In genomic region chr9:13020141-13020540, GRCh38 we compare ENCODE assay signal across 21 cellular contexts.
DNase-seq lines count a peak whose midpoint lies in the region; ATAC-seq, FAIRE-seq and TF ChIP-seq lines count a peak whose summit lies in the region.
"Had no signal": no experiment of that assay in that cellular context is flagged by ENCODE, and none has a peak within 500 bp of the region (broad histone marks: within the 10 kb centered on the region; RNA-seq: fewer than 3 reads in every experiment).

No MANE protein-coding gene starts in this region.

- H3K4me3 ChIP-seq in endothelial cell of umbilical vein (replicated peaks in 1 of 3; ENCODE audit: insufficient read depth in 1 of 3, low read depth in 1 of 3, low read length in 3 of 3): no peak overlapping the region
- peak overlapping the region; percentile 2 for H3K4me3 ChIP-seq in upper lobe of right lung
- H3K4me3 ChIP-seq in H7 (ENCODE audit: insufficient read depth, low read depth, low read length): no peak overlapping the region
- H3K4me3 ChIP-seq in HepG2 (replicated peaks in 1 of 3; ENCODE audit: insufficient read depth in 1 of 3, low read depth in 2 of 3, low read length in 3 of 3): no peak overlapping the region
- H3K4me3 ChIP-seq in adrenal gland: no peak overlapping the region

- H3K9me3 Mint-ChIP-seq in chondrocyte (ENCODE audit: low read depth): no peaks in the 10 kb centered on the region
- H3K9me3 Mint-ChIP-seq in mesothelial cell of epicardium: peaks cover 11% of the 10 kb centered on the region
- H3K9me3 Mint-ChIP-seq: HFFc6 had no signal

- H2AFZ ChIP-seq in endothelial cell of umbilical vein (ENCODE audit: low read depth, low read length) (no peak overlapping the region), HepG2 (ENCODE audit: low read length) (no peak overlapping the region)

- in situ Hi-C loops in HepG2 (cut with HindIII; ENCODE audit: extremely low pct_ligation_motif_present, low pct_unique_long_range_greater_than_20kb): no loop called here

- H3K9ac ChIP-seq in endothelial cell of umbilical vein (replicated peaks; ENCODE audit: extremely low read depth, insufficient read depth, low read length): no peak overlapping the region
- H3K9ac ChIP-seq in HepG2 (ENCODE audit: insufficient read depth, low read depth, low read length): no peak overlapping the region

- no peak overlapping the region for H3K27ac ChIP-seq in endothelial cell of umbilical vein (ENCODE audit: insufficient read depth, low read depth, low read length)
- H3K27ac ChIP-seq in upper lobe of right lung: peak overlapping the region; percentile 18
- no peak overlapping the region for H3K27ac ChIP-seq in HepG2 (ENCODE audit: extremely low read length, insufficient read depth, low read length)
- H3K27ac ChIP-seq in adrenal gland: no peak overlapping the region
- H3K27ac ChIP-seq: RWPE1 had no signal

- FAIRE-seq in endothelial cell of umbilical vein (lab: Jason Lieb, UNC) (no peak), HepG2 (lab: Jason Lieb, UNC) (no peak)
- FAIRE-seq: H54 had no signal

- H3K36me3 ChIP-seq in endothelial cell of umbilical vein (ENCODE audit: control insufficient read depth in 2 of 2, extremely low read depth in 1 of 2, insufficient read depth in 2 of 2, low read length in 2 of 2) (no peaks in the 10 kb centered on the region), upper lobe of right lung (no peaks in the 10 kb centered on the region), H7 (replicated peaks; ENCODE audit: control insufficient read depth, insufficient read depth, low read length) (no peaks in the 10 kb centered on the region), HepG2 (replicated peaks in 1 of 2; ENCODE audit: control insufficient read depth in 1 of 2, insufficient read depth in 2 of 2, low read length in 2 of 2) (no peaks in the 10 kb centered on the region), adrenal gland (replicated peaks in 1 of 2) (no peaks in the 10 kb centered on the region)

- H3K79me2 ChIP-seq in endothelial cell of umbilical vein (ENCODE audit: control insufficient read depth, insufficient read depth, low read length) (no peaks in the 10 kb centered on the region), HepG2 (ENCODE audit: insufficient read depth, low read length) (no peaks in the 10 kb centered on the region)

- TF ChIP-seq POLR2A in endothelial cell of umbilical vein (IDR thresholded peaks at IDR 0.05; ENCODE audit: low read depth, low read length) (no peak), HepG2 (IDR thresholded peaks at IDR 0.05; ENCODE audit: insufficient read depth in 1 of 2, low read depth in 2 of 2, low read length in 2 of 2) (no peak), adrenal gland (IDR thresholded peaks at IDR 0.05) (no peak)

- ATAC-seq in upper lobe of right lung (no peak), HepG2 (no peak)
- ATAC-seq: PC-3 had no signal

- intact Hi-C loops in endothelial cell of umbilical vein (cut with micrococcal nuclease): no loop called here
- intact Hi-C loops in upper lobe of right lung (cut with DNase I): no loop called here
- intact Hi-C loops in HepG2 (cut with micrococcal nuclease; ENCODE audit: unreplicated experiment): no loop called here
- intact Hi-C loops in adrenal gland (cut with DNase I): no loop called here

- DNase-seq in chondrocyte (ENCODE audit: low spot score) (no peak), endothelial cell of umbilical vein (ENCODE audit: low read depth, low spot score) (peak; percentile 43), mesothelial cell of epicardium (ENCODE audit: low spot score in 2 of 2, unreplicated experiment in 2 of 2) (no peak), upper lobe of right lung (no peak), H7 (no peak), HepG2 (ENCODE audit: low spot score) (no peak), adrenal gland (no peak)
- DNase-seq: COR-L47, DMS 273 treated with DMSO at 0.1 percent for 48 hours, DND-41, HFFc6, IMR-90, Karpas-422, NCI-H1417 treated with DMSO at 0.1 percent for 48 hours, NCI-H1930, NCI-H526, PC-3, SIG-M5 had no signal

- H3K4me1 Mint-ChIP-seq in chondrocyte (ENCODE audit: low read depth): peaks cover 50% of the 10 kb centered on the region
- H3K4me1 Mint-ChIP-seq in mesothelial cell of epicardium: peaks cover 8% of the 10 kb centered on the region
- H3K4me1 Mint-ChIP-seq: B cell had no signal

- CTCF ChIA-PET in endothelial cell of umbilical vein (lab: Charles Lee): interaction anchor here (0.7 to 1.0 kb wide), 2 partner anchors 12 to 14 kb away, joined by 3 read pairs; no protein-coding TSS in a partner anchor
- CTCF ChIA-PET in HepG2 (lab: Yijun Ruan, JAX; ENCODE audit: low intra/inter-chr PET ratio, low total read pairs): no interaction called here

- H3K36me3 Mint-ChIP-seq in chondrocyte (ENCODE audit: low read depth): no peaks in the 10 kb centered on the region
- no peaks in the 10 kb centered on the region for H3K36me3 Mint-ChIP-seq in mesothelial cell of epicardium

- BruUV-seq in endothelial cell of umbilical vein (replicated peaks; lab: Mats Ljungman, UMichigan) (no TSS peak), HepG2 (replicated peaks; lab: Mats Ljungman, UMichigan) (no TSS peak)

- H3K27ac Mint-ChIP-seq in chondrocyte (ENCODE audit: unreplicated experiment): peak overlapping the region; percentile 52
- peak overlapping the region; percentile 23 for H3K27ac Mint-ChIP-seq in mesothelial cell of epicardium
- H3K27ac Mint-ChIP-seq: B cell, HFFc6 had no signal

- TF ChIP-seq CTCF in chondrocyte (IDR thresholded peaks at IDR 0.05) (no peak), endothelial cell of umbilical vein (IDR thresholded peaks at IDR 0.05; ENCODE audit: extremely low read depth in 1 of 2, insufficient read depth in 1 of 2, low read depth in 1 of 2, low read length in 2 of 2) (no peak), mesothelial cell of epicardium (IDR thresholded peaks at IDR 0.05; ENCODE audit: unreplicated experiment) (no peak), upper lobe of right lung (IDR thresholded peaks at IDR 0.05) (no peak), HepG2 (CRISPR knock-in tag; IDR thresholded peaks at IDR 0.05) (no peak), adrenal gland (IDR thresholded peaks at IDR 0.05) (no peak)

- no peak for TF ChIP-seq RAD21 in HepG2 (CRISPR knock-in tag; IDR thresholded peaks at IDR 0.05)

- 0% methylated on average over 1 of the region's 1 CpG for WGBS in HepG2 (ENCODE audit: low lambda C conversion rate)
- WGBS in adrenal gland, 4 donors: 44 to 64% (median 47%) methylated on average over 1 of the region's 1 CpG

- H3K9me3 ChIP-seq in endothelial cell of umbilical vein (replicated peaks; ENCODE audit: control insufficient read depth, insufficient read depth, low read length): no peaks in the 10 kb centered on the region
- no peaks in the 10 kb centered on the region for H3K9me3 ChIP-seq in upper lobe of right lung
- no peaks in the 10 kb centered on the region for H3K9me3 ChIP-seq in HepG2 (ENCODE audit: low read length)
- no peaks in the 10 kb centered on the region for H3K9me3 ChIP-seq in adrenal gland (replicated peaks in 1 of 3)

- dilution Hi-C loops in endothelial cell of umbilical vein (cut with MboI; ENCODE audit: extremely low pct_ligation_motif_present, low sequenced_read_pairs): no loop called here

- no peaks in the 10 kb centered on the region for H3K9me1 ChIP-seq in endothelial cell of umbilical vein (replicated peaks; ENCODE audit: control insufficient read depth, extremely low read depth, insufficient read depth, low read length)

- H3K27me3 ChIP-seq in endothelial cell of umbilical vein (ENCODE audit: control insufficient read depth in 2 of 2, insufficient read depth in 2 of 2, low read length in 2 of 2) (no peaks in the 10 kb centered on the region), upper lobe of right lung (no peaks in the 10 kb centered on the region), H7 (ENCODE audit: control insufficient read depth, insufficient read depth, low read length) (no peaks in the 10 kb centered on the region), HepG2 (ENCODE audit: control insufficient read depth in 1 of 2, insufficient read depth in 2 of 2, low read length in 2 of 2) (no peaks in the 10 kb centered on the region), adrenal gland (peaks cover under 1% of the 10 kb centered on the region)

- H3K4me3 Mint-ChIP-seq in chondrocyte (ENCODE audit: unreplicated experiment): peak overlapping the region; percentile 5
- H3K4me3 Mint-ChIP-seq in mesothelial cell of epicardium: no peak overlapping the region
- H3K4me3 Mint-ChIP-seq: B cell, HFFc6 had no signal

- H4K20me1 ChIP-seq in endothelial cell of umbilical vein (replicated peaks; ENCODE audit: control insufficient read depth, extremely low read depth, insufficient read depth, low read length) (no peaks in the 10 kb centered on the region), HepG2 (ENCODE audit: insufficient read depth, low read length) (no peaks in the 10 kb centered on the region)

- TF ChIP-seq EP300 in HepG2 (IDR thresholded peaks at IDR 0.05; ENCODE audit: low read depth in 2 of 2, low read length in 2 of 2) (no peak), HepG2 (CRISPR knock-in tag; IDR thresholded peaks at IDR 0.05; ENCODE audit: borderline replicate concordance) (no peak)

- H3K4me2 ChIP-seq in endothelial cell of umbilical vein (ENCODE audit: insufficient read depth, low read length) (no peak overlapping the region), HepG2 (ENCODE audit: low read depth, low read length) (no peak overlapping the region)

- POLR2A ChIA-PET in endothelial cell of umbilical vein (lab: Charles Lee): no interaction called here
- POLR2A ChIA-PET in HepG2 (lab: Yijun Ruan, JAX): no interaction called here

- no peaks in the 10 kb centered on the region for H3K27me3 Mint-ChIP-seq in chondrocyte (ENCODE audit: low read depth)
- no peaks in the 10 kb centered on the region for H3K27me3 Mint-ChIP-seq in mesothelial cell of epicardium (ENCODE audit: low read depth)
- H3K27me3 Mint-ChIP-seq: B cell had no signal

- H3K4me1 ChIP-seq in endothelial cell of umbilical vein (ENCODE audit: control insufficient read depth, extremely low read depth, insufficient read depth, low read length) (no peaks in the 10 kb centered on the region), upper lobe of right lung (no peaks in the 10 kb centered on the region), HepG2 (ENCODE audit: insufficient read depth, low read length) (no peaks in the 10 kb centered on the region), adrenal gland (replicated peaks in 1 of 2) (no peaks in the 10 kb centered on the region)

TF ChIP-seq in endothelial cell of umbilical vein, 7 proteins besides CTCF, POLR2A, EP300 and RAD21 (continues in another document):
- TF ChIP-seq FOS (IDR thresholded peaks at IDR 0.05; ENCODE audit: borderline replicate concordance, insufficient read depth, low read length): no peak
- no peak for TF ChIP-seq MAX (IDR thresholded peaks at IDR 0.05; ENCODE audit: insufficient read depth, insufficient read length)

TF ChIP-seq in HepG2, 621 proteins besides CTCF, POLR2A, EP300 and RAD21 (continues in another document):
- TF ChIP-seq ZNF414 (CRISPR knock-in tag; IDR thresholded peaks at IDR 0.05) (no peak), BORCS8-MEF2B (CRISPR knock-in tag; IDR thresholded peaks at IDR 0.05) (no peak)
